10 cellular contexts compared by ENCODE assay signal in genomic region chr3:56796202-56796601, GRCh38. TPM values are rescaled to one million over a fixed set of nuclear protein-coding genes. Genes with fewer than 3 reads are reported as not detected.
DNase-seq lines count a peak whose midpoint lies in the region; ATAC-seq and TF ChIP-seq lines count a peak whose summit lies in the region.
"Had no signal": no experiment of that assay in that cellular context is flagged by ENCODE, and none has a peak within 500 bp of the region (broad histone marks: within the 10 kb centered on the region; RNA-seq: fewer than 3 reads in every experiment).

No MANE protein-coding gene starts in this region.

- H3K4me3 Mint-ChIP-seq in activated T-cell treated with anti-CD3 and anti-CD28 coated beads, Interleukin-2, amount 50 U/mL, for 72 hours, result peak overlapping the region; percentile 60 to 81
- peak overlapping the region; percentile 48 for H3K4me3 Mint-ChIP-seq in activated CD4-positive, alpha-beta memory T cell treated with anti-CD3 and anti-CD28 coated beads for 36 hours

- ATAC-seq in activated T-cell treated with anti-CD3 and anti-CD28 coated beads, Interleukin-2, amount 50 U/mL, for 72 hours (replicated peaks in 1 of 2), result no peak
- no peak for ATAC-seq in HG02938 (IDR thresholded peaks at IDR 0.05; ENCODE audit: unreplicated experiment)
- ATAC-seq: heart right ventricle had no signal

- intact Hi-C loops in activated CD4-positive, alpha-beta memory T cell treated with anti-CD3 and anti-CD28 coated beads for 36 hours (cut with micrococcal nuclease), result no loop called here

- H3K27ac Mint-ChIP-seq in activated T-cell treated with anti-CD3 and anti-CD28 coated beads, Interleukin-2, amount 50 U/mL, for 72 hours, result peak overlapping the region; percentile 88
- peak overlapping the region; percentile 71 for H3K27ac Mint-ChIP-seq in activated CD4-positive, alpha-beta memory T cell treated with anti-CD3 and anti-CD28 coated beads for 36 hours

- H3K36me3 Mint-ChIP-seq in activated T-cell treated with anti-CD3 and anti-CD28 coated beads, Interleukin-2, amount 50 U/mL, for 72 hours (ENCODE audit: insufficient read depth in 2 of 2), result peaks cover 3 to 9% of the 10 kb centered on the region in 2 donors
- H3K36me3 Mint-ChIP-seq in activated CD4-positive, alpha-beta memory T cell treated with anti-CD3 and anti-CD28 coated beads for 36 hours, result peaks cover 11% of the 10 kb centered on the region

- H3K4me1 Mint-ChIP-seq in activated T-cell treated with anti-CD3 and anti-CD28 coated beads, Interleukin-2, amount 50 U/mL, for 72 hours (ENCODE audit: low read depth), result peaks cover 85% of the 10 kb centered on the region
- peaks cover 70% of the 10 kb centered on the region for H3K4me1 Mint-ChIP-seq in activated CD4-positive, alpha-beta memory T cell treated with anti-CD3 and anti-CD28 coated beads for 36 hours (ENCODE audit: low read depth)

- DNase-seq in activated T-cell treated with anti-CD3 and anti-CD28 coated beads, Interleukin-2, amount 50 U/mL, for 72 hours, result peak in 1 of 2 donors; percentile 22
- no peak for DNase-seq in activated T-cell treated with anti-CD3 and anti-CD28 coated beads, Interleukin-2, amount 50 U/mL, for 1 hour
- DNase-seq in activated CD4-positive, alpha-beta memory T cell treated with anti-CD3 and anti-CD28 coated beads for 36 hours, result peak; percentile 47
- no peak for DNase-seq in epithelial cell of prostate (ENCODE audit: low read depth, low spot score)
- peak; percentile 38 for DNase-seq in stromal cell of bone marrow (ENCODE audit: low read depth)
- no peak for DNase-seq in RWPE1 (ENCODE audit: low spot score)
- no peak for DNase-seq in cortex of kidney (lab: John Stamatoyannopoulos, UW)
- DNase-seq: activated gamma-delta T cell, heart right ventricle had no signal

- CTCF ChIA-PET in activated CD4-positive, alpha-beta memory T cell treated with anti-CD3 and anti-CD28 coated beads for 36 hours (lab: Charles Lee), result interaction anchor here (5.5 to 13.6 kb wide), 4 partner anchors 11 to 192 kb away, joined by 38 to 282 read pairs (median 242); no protein-coding TSS in a partner anchor
- CTCF ChIA-PET in RWPE1 (lab: Yijun Ruan, JAX), result no interaction called here

- POLR2A ChIA-PET in activated CD4-positive, alpha-beta memory T cell treated with anti-CD3 and anti-CD28 coated beads for 36 hours (lab: Charles Lee), result no interaction called here
- POLR2A ChIA-PET in RWPE1 (lab: Yijun Ruan, JAX; ENCODE audit: low non-redundant PET), result no interaction called here

- TF ChIP-seq CTCF in RWPE1 (conservative IDR thresholded peaks at IDR 0.05; ENCODE audit: low read depth), result no peak

- H3K27ac ChIP-seq in epithelial cell of prostate (peak overlapping the region; percentile 63), RWPE1 (no peak overlapping the region)

- no peaks in the 10 kb centered on the region for H3K27me3 Mint-ChIP-seq in activated T-cell treated with anti-CD3 and anti-CD28 coated beads, Interleukin-2, amount 50 U/mL, for 72 hours (ENCODE audit: low read depth)
- H3K27me3 Mint-ChIP-seq in activated CD4-positive, alpha-beta memory T cell treated with anti-CD3 and anti-CD28 coated beads for 36 hours, result no peaks in the 10 kb centered on the region

- H3K9me3 Mint-ChIP-seq in activated T-cell treated with anti-CD3 and anti-CD28 coated beads, Interleukin-2, amount 50 U/mL, for 72 hours, result peaks cover 0 to 3% of the 10 kb centered on the region in 2 donors
- H3K9me3 Mint-ChIP-seq in activated CD4-positive, alpha-beta memory T cell treated with anti-CD3 and anti-CD28 coated beads for 36 hours, result no peaks in the 10 kb centered on the region

RNA-seq across cellular contexts. Expression of gene ARHGEF3, which starts 5.5 kb away (rescaled TPM):
- total RNA-seq in activated T-cell treated with anti-CD3 and anti-CD28 coated beads, Interleukin-2, amount 50 U/mL, for 72 hours, result 10 to 100 TPM; 21.1 to 43.6 TPM
- total RNA-seq in activated CD4-positive, alpha-beta memory T cell treated with anti-CD3 and anti-CD28 coated beads for 36 hours, result 10 to 100 TPM; 28.0 to 31.5 TPM

Comparison
In these comparisons a context has a peak if more than half of its experiments do, and no peak if none do; other contexts are left out.
1. DNase-seq: peak in activated CD4-positive, alpha-beta memory T cell treated with anti-CD3 and anti-CD28 coated beads for 36 hours (single experiment) and stromal cell of bone marrow (single experiment); none in activated T-cell treated with anti-CD3 and anti-CD28 coated beads, Interleukin-2, amount 50 U/mL, for 1 hour (single experiment), epithelial cell of prostate (single experiment), RWPE1 (single experiment) and cortex of kidney (single experiment).